ENCODE assay signal across 21 cellular contexts in the genomic region with DNA sequence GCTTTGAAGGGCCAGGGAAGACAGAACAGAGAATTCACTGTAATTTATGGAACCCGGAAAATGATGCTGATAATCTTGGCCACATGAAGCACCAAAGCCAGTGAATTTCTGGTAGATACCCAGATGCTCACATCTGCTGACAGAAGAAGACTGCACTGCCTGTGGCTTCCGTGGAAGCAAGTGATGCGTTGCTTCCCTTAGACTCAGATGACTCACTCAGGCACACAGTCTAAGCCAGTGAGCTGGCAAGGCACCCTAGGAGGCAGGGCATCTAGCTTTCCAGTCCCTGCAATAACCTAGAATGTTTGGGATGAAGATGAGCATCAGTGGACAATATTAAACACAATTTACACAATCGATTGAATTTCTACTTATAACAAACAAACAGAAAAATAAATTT.
DNase-seq lines count a peak whose midpoint lies in the region; ATAC-seq and TF ChIP-seq lines count a peak whose summit lies in the region.
"Had no signal": no experiment of that assay in that cellular context is flagged by ENCODE, and none has a peak within 500 bp of the region (broad histone marks: within the 10 kb centered on the region; RNA-seq: fewer than 3 reads in every experiment).

No MANE protein-coding gene starts in this region.

- BruUV-seq in HCT116 (replicated peaks; lab: Mats Ljungman, UMichigan) = no TSS peak

- H3K9me3 ChIP-seq in AG04450 (ENCODE audit: control insufficient read depth, insufficient read depth, low read length) (no peaks in the 10 kb centered on the region), HCT116 (ENCODE audit: control insufficient read depth in 1 of 2, insufficient read depth in 1 of 2, low read depth in 1 of 2, low read length in 2 of 2) (no peaks in the 10 kb centered on the region; a peak in 1 of 4 replicates)
- H3K9me3 ChIP-seq: BE2C, breast epithelium, gastrocnemius medialis, upper lobe of left lung had no signal

- no peaks in the 10 kb centered on the region for H3K36me3 ChIP-seq in HCT116 (ENCODE audit: control insufficient read depth in 1 of 2, insufficient read depth in 2 of 2, low read length in 2 of 2)
- H3K36me3 ChIP-seq: BE2C, breast epithelium, gastrocnemius medialis, upper lobe of left lung had no signal

- no peak overlapping the region for H3K9ac ChIP-seq in HCT116 (ENCODE audit: low read length)

- TF ChIP-seq RAD21 in HCT116 (IDR thresholded peaks at IDR 0.05; ENCODE audit: low read depth) = no peak

- H3K4me2 ChIP-seq in HCT116 (ENCODE audit: low read length) = peak overlapping the region; percentile 19; the same call in 1 of the 2 replicates
- H3K4me2 ChIP-seq: PC-9 had no signal

- no peak overlapping the region for H3K27ac ChIP-seq in AG04450 (ENCODE audit: low read depth, low read length)
- no peak overlapping the region for H3K27ac ChIP-seq in HCT116 (ENCODE audit: low read depth, low read length)
- H3K27ac ChIP-seq in foreskin keratinocyte = no peak overlapping the region
- H3K27ac ChIP-seq: breast epithelium, gastrocnemius medialis, PC-9, upper lobe of left lung had no signal

- H3K4me1 ChIP-seq in HCT116 (ENCODE audit: control insufficient read depth in 1 of 2, insufficient read depth in 2 of 2, low read length in 2 of 2) (no peaks in the 10 kb centered on the region), foreskin keratinocyte (peaks cover 15% of the 10 kb centered on the region)
- H3K4me1 ChIP-seq: BE2C, breast epithelium, gastrocnemius medialis, upper lobe of left lung had no signal

- DNase-seq in AG04450 (ENCODE audit: low read depth, low spot score) (peak; percentile 45), HCT116 (ENCODE audit: low read depth, low spot score) (no peak), T1000 (lab: John Stamatoyannopoulos, UW) (peak; percentile 29), foreskin keratinocyte (peak; percentile 38 to 69), GF-D8 (lab: John Stamatoyannopoulos, UW) (no peak)
- DNase-seq in stimulated activated naive CD8-positive, alpha-beta T cell treated with anti-CD3 and anti-CD28 coated beads, Interleukin-15, Interleukin-2, amounts not matched to agents 100 U/mL and 50 U/mL, for 24 hours = no peak
- DNase-seq: activated gamma-delta T cell treated with Interleukin-2 at 50 U/mL for 16 hours; BE2C; DMS79; effector memory CD4-positive, alpha-beta T cell; gastrocnemius medialis; Kasumi-1; NCI-H1694; NCI-H510A; PC-9; upper lobe of left lung had no signal

- intact Hi-C loops in HCT116 (cut with micrococcal nuclease) = no loop called here

- no peaks in the 10 kb centered on the region for H3K79me2 ChIP-seq in HCT116 (ENCODE audit: insufficient read depth, low read length)

- H3K27me3 ChIP-seq in AG04450 (ENCODE audit: control insufficient read depth, insufficient read depth, low read length) = no peaks in the 10 kb centered on the region
- no peaks in the 10 kb centered on the region for H3K27me3 ChIP-seq in HCT116 (ENCODE audit: insufficient read depth, low read length)
- H3K27me3 ChIP-seq in foreskin keratinocyte = no peaks in the 10 kb centered on the region
- H3K27me3 ChIP-seq: BE2C, breast epithelium, gastrocnemius medialis, upper lobe of left lung had no signal

- H3K4me3 ChIP-seq in AG04450 (ENCODE audit: low read depth, low read length) = no peak overlapping the region
- H3K4me3 ChIP-seq in HCT116 (replicated peaks in 1 of 2; ENCODE audit: low read depth in 1 of 2, low read length in 2 of 2) = no peak overlapping the region
- H3K4me3 ChIP-seq: breast epithelium, gastrocnemius medialis, PC-9, upper lobe of left lung had no signal

- H3K9me2 ChIP-seq in HCT116 (ENCODE audit: insufficient read depth) = no peaks in the 10 kb centered on the region

- ATAC-seq in HCT116 (peak; percentile 71; the same call in 1 of the 2 replicates), foreskin keratinocyte (peak; percentile 99), HG02981 (IDR thresholded peaks at IDR 0.05; ENCODE audit: unreplicated experiment) (no peak), GM19452 (IDR thresholded peaks at IDR 0.05; ENCODE audit: unreplicated experiment) (no peak)
- ATAC-seq in stimulated activated naive CD8-positive, alpha-beta T cell treated with anti-CD3 and anti-CD28 coated beads, Interleukin-15, Interleukin-2, amounts not matched to agents 100 U/mL and 50 U/mL, for 24 hours = no peak
- ATAC-seq: gastrocnemius medialis, sciatic nerve, WTC11 had no signal

- RAD21 ChIA-PET in HCT116 (lab: Charles Lee; ENCODE audit: low non-redundant PET in 1 of 2, low total read pairs in 2 of 2, uncharacterized antibody in 2 of 2, unreplicated experiment in 2 of 2) = no interaction called here

- no peaks in the 10 kb centered on the region for H4K20me1 ChIP-seq in HCT116 (ENCODE audit: insufficient read depth)

- H2AFZ ChIP-seq in HCT116 (ENCODE audit: low read depth, low read length, poor library complexity, severe bottlenecking) = no peak overlapping the region
- H2AFZ ChIP-seq: PC-9 had no signal

- CTCF ChIA-PET in AG04450 (lab: Charles Lee) = no interaction called here
- CTCF ChIA-PET in HCT116 (lab: Charles Lee) = no interaction called here

- POLR2A ChIA-PET in AG04450 (lab: Yijun Ruan, JAX) = no interaction called here
- POLR2A ChIA-PET in HCT116 (lab: Charles Lee) = no interaction called here

- no peak for TF ChIP-seq POLR2A in HCT116 (IDR thresholded peaks at IDR 0.05; ENCODE audit: borderline replicate concordance, extremely low read depth, insufficient read depth, insufficient read length)

- TF ChIP-seq CTCF in AG04450 (IDR thresholded peaks at IDR 0.05; ENCODE audit: low read depth, low read length) = no peak
- TF ChIP-seq CTCF in HCT116 (IDR thresholded peaks at IDR 0.05 in 2 of 3, conservative IDR thresholded peaks at IDR 0.05 in 1 of 3; ENCODE audit: borderline replicate concordance in 1 of 3, insufficient read depth in 1 of 3, low read depth in 2 of 3, low read length in 2 of 3) = no peak
- TF ChIP-seq CTCF in foreskin keratinocyte (conservative IDR thresholded peaks at IDR 0.05) = no peak

TF ChIP-seq in HCT116, 20 proteins besides CTCF, POLR2A, EP300 and RAD21:
- TF ChIP-seq SRF (IDR thresholded peaks at IDR 0.05; ENCODE audit: low read depth) (no peak), CEBPB (IDR thresholded peaks at IDR 0.05; ENCODE audit: low read depth) (no peak), CBX3 (IDR thresholded peaks at IDR 0.05; ENCODE audit: low read depth) (no peak), ZFX (IDR thresholded peaks at IDR 0.05) (no peak), SP1 (IDR thresholded peaks at IDR 0.05; ENCODE audit: low read depth) (no peak), EZH2phosphoT487 (IDR thresholded peaks at IDR 0.05; ENCODE audit: borderline replicate concordance) (no peak), TCF7L2 (IDR thresholded peaks at IDR 0.05; ENCODE audit: borderline replicate concordance, extremely low read depth, insufficient read depth, insufficient read length) (no peak), FOSL1 (IDR thresholded peaks at IDR 0.05; ENCODE audit: low read depth) (no peak), EZH2 (IDR thresholded peaks at IDR 0.05) (no peak), ELF1 (IDR thresholded peaks at IDR 0.05; ENCODE audit: borderline replicate concordance, low read depth) (no peak), YY1 (IDR thresholded peaks at IDR 0.05; ENCODE audit: extremely low read depth, insufficient replicate concordance, low read depth, low read length) (no peak), MAX (IDR thresholded peaks at IDR 0.05) (no peak), EGR1 (IDR thresholded peaks at IDR 0.05; ENCODE audit: low read depth) (no peak)
- TF ChIP-seq, protein P1, sequence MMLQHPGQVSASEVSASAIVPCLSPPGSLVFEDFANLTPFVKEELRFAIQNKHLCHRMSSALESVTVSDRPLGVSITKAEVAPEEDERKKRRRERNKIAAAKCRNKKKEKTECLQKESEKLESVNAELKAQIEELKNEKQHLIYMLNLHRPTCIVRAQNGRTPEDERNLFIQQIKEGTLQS (IDR thresholded peaks at IDR 0.05) = no peak
- TF ChIP-seq, protein P2, sequence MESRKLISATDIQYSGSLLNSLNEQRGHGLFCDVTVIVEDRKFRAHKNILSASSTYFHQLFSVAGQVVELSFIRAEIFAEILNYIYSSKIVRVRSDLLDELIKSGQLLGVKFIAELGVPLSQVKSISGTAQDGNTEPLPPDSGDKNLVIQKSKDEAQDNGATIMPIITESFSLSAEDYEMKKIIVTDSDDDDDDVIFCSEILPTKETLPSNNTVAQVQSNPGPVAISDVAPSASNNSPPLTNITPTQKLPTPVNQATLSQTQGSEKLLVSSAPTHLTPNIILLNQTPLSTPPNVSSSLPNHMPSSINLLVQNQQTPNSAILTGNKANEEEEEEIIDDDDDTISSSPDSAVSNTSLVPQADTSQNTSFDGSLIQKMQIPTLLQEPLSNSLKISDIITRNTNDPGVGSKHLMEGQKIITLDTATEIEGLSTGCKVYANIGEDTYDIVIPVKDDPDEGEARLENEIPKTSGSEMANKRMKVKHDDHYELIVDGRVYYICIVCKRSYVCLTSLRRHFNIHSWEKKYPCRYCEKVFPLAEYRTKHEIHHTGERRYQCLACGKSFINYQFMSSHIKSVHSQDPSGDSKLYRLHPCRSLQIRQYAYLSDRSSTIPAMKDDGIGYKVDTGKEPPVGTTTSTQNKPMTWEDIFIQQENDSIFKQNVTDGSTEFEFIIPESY (IDR thresholded peaks at IDR 0.05; ENCODE audit: extremely low read depth, insufficient replicate concordance, low read length) = no peak

Comparison
In these comparisons a context has a peak if more than half of its experiments do, and no peak if none do; other contexts are left out.
1. DNase-seq: peak in AG04450 (single experiment), T1000 (single experiment) and foreskin keratinocyte (2 of 2); none in HCT116 (single experiment), stimulated activated naive CD8-positive, alpha-beta T cell treated with anti-CD3 and anti-CD28 coated beads, Interleukin-15, Interleukin-2, amounts not matched to agents 100 U/mL and 50 U/mL, for 24 hours (single experiment) and GF-D8 (single experiment).
2. ATAC-seq: peak in HCT116 (single experiment) and foreskin keratinocyte (single experiment); none in HG02981 (single experiment), stimulated activated naive CD8-positive, alpha-beta T cell treated with anti-CD3 and anti-CD28 coated beads, Interleukin-15, Interleukin-2, amounts not matched to agents 100 U/mL and 50 U/mL, for 24 hours (single experiment) and GM19452 (single experiment).